ENCODE assay signal across 12 cellular contexts in the genomic region with DNA sequence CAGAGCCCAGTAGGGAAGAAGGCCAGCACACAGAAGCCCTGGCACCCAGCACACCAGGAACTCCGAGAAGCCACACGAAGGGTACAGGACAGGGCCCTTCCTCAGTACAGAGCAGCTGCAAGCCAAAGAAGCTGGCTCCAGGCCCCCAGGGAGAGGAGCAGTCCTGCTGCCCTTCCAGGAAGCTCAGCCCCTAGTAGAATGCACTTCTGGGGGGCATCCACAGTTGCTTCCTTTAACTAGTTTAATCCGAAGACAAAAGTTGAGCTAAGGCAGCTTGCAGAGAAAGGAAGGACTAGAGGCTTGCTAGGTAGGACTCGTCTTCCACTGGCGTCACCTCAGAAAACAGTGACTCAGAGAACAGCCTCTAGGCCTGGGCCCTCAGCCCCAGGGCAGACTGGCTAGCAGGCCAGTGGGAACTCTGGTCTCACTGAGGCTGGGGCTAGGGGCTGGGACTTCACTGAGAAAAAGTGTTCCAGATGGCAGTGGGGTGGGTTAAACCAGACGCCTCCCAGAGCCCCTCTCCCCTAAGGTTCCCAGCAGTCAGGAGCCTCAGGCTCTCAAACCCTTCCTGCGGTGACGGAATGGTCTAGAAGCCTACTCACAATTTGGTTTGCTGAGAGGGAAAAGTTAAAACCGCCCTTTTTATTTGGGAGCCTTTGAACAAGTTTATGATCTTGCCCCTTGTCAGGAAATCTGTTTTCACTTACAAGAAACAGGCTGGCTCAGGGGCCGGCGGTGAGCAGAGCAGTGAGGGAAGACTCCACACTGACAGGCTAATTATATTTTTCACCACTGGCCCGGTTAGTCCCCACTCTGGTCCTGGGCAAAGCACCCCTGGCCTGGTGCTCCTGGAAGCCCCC. TPM values are rescaled to one million over a fixed set of nuclear protein-coding genes. Genes with fewer than 3 reads are reported as not detected.
DNase-seq lines count a peak whose midpoint lies in the region; ATAC-seq and TF ChIP-seq lines count a peak whose summit lies in the region.
"Had no signal": no experiment of that assay in that cellular context is flagged by ENCODE, and none has a peak within 500 bp of the region (broad histone marks: within the 10 kb centered on the region; RNA-seq: fewer than 3 reads in every experiment).

No MANE protein-coding gene starts in this region.

- no peak overlapping the region for H3K23ac ChIP-seq in IMR-90 (ENCODE audit: low read depth, low read length)

- dilution Hi-C loops in IMR-90 (cut with HindIII; ENCODE audit: low sequenced_read_pairs, unreplicated experiment) = no loop called here

- H2AK9ac ChIP-seq in IMR-90 (replicated peaks; ENCODE audit: low read depth, low read length, poor library complexity) = no peak overlapping the region

- H3K4me1 ChIP-seq in IMR-90 (ENCODE audit: control insufficient read depth, insufficient read depth, low read length) = no peaks in the 10 kb centered on the region
- H3K4me1 ChIP-seq in transverse colon = no peaks in the 10 kb centered on the region
- H3K4me1 ChIP-seq: left lung had no signal

- in situ Hi-C loops in IMR-90 (cut with MboI; ENCODE audit: low sequenced_read_pairs) = no loop called here
- in situ Hi-C loops in astrocyte of the spinal cord (cut with HindIII; ENCODE audit: low sequenced_read_pairs) = no loop called here
- in situ Hi-C loops in transverse colon (cut with MboI; ENCODE audit: low pct_ligation_motif_present in 1 of 4, low pct_unique_long_range_greater_than_20kb in 1 of 4, low sequenced_read_pairs in 3 of 4) = loop anchor here in 1 of 4 donors (10.0 kb wide), 1 partner anchor 216 kb away; no protein-coding TSS in a partner anchor

- no peak overlapping the region for H3K9ac ChIP-seq in IMR-90 (ENCODE audit: low read depth, low read length)

- no TSS peak for BruUV-seq in IMR-90 (replicated peaks; lab: Mats Ljungman, UMichigan)

- peak; percentile 61; the same call in 1 of the 2 replicates for ATAC-seq in IMR-90 (ENCODE audit: low read depth)
- ATAC-seq: T-helper 17 cell had no signal

- TF ChIP-seq CTCF in IMR-90 (conservative IDR thresholded peaks at IDR 0.05; ENCODE audit: low read depth, low read length) (no peak), astrocyte of the spinal cord (IDR thresholded peaks at IDR 0.05; ENCODE audit: low read depth, low read length) (no peak), transverse colon (IDR thresholded peaks at IDR 0.05) (no peak)

- no peak overlapping the region for H4K91ac ChIP-seq in IMR-90 (ENCODE audit: insufficient read depth, low read depth, low read length)

- H2BK5ac ChIP-seq in IMR-90 (ENCODE audit: low read depth, low read length, poor library complexity, severe bottlenecking) = no peak overlapping the region

- no peak for TF ChIP-seq RAD21 in IMR-90 (IDR thresholded peaks at IDR 0.05; ENCODE audit: low read length)

- H3K9me3 ChIP-seq in IMR-90 (ENCODE audit: control insufficient read depth, insufficient read depth, low read length) = no peaks in the 10 kb centered on the region
- no peaks in the 10 kb centered on the region for H3K9me3 ChIP-seq in transverse colon
- H3K9me3 ChIP-seq: left lung had no signal

- no peak for TF ChIP-seq POLR2A in IMR-90 (IDR thresholded peaks at IDR 0.05; ENCODE audit: low read depth, low read length)
- TF ChIP-seq POLR2A in transverse colon (IDR thresholded peaks at IDR 0.05) = no peak

- H3K27me3 ChIP-seq in IMR-90 (ENCODE audit: control insufficient read depth, insufficient read depth, low read length) (no peaks in the 10 kb centered on the region; the same call in 1 of the 2 replicates), transverse colon (no peaks in the 10 kb centered on the region)
- H3K27me3 ChIP-seq: left lung had no signal

- no peak overlapping the region for H3K4me3 ChIP-seq in IMR-90 (ENCODE audit: insufficient read depth, low read depth, low read length)
- no peak overlapping the region for H3K4me3 ChIP-seq in astrocyte of the spinal cord (ENCODE audit: low read depth, low read length)
- peak overlapping the region in 1 of 4 donors; percentile 27 for H3K4me3 ChIP-seq in transverse colon
- H3K4me3 ChIP-seq: coronary artery, left lung had no signal

- H4K20me1 ChIP-seq in IMR-90 (ENCODE audit: insufficient read depth, low read length) = no peaks in the 10 kb centered on the region; the same call in 1 of the 2 replicates

- no peak overlapping the region for H2AK5ac ChIP-seq in IMR-90 (ENCODE audit: low read depth, low read length)

- H4K5ac ChIP-seq in IMR-90 (ENCODE audit: low read depth, low read length) = no peak overlapping the region

- intact Hi-C loops in IMR-90 (cut with micrococcal nuclease) = no loop called here
- intact Hi-C loops in transverse colon (cut with DNase I; ENCODE audit: low total_unique reads) = no loop called here

- H3K18ac ChIP-seq in IMR-90 (ENCODE audit: low read depth, low read length) = no peak overlapping the region

- no peak overlapping the region for H3K4ac ChIP-seq in IMR-90 (ENCODE audit: low read depth, low read length)

- H3K79me1 ChIP-seq in IMR-90 (ENCODE audit: low read depth in 1 of 2, low read length in 2 of 2) = no peaks in the 10 kb centered on the region

- H2BK15ac ChIP-seq in IMR-90 (ENCODE audit: low read depth, low read length) = no peak overlapping the region

- no peak overlapping the region for H4K8ac ChIP-seq in IMR-90 (ENCODE audit: low read depth in 2 of 2, low read length in 2 of 2)

- H3K9me1 ChIP-seq in IMR-90 (ENCODE audit: insufficient read depth, low read length) = peaks cover 3% of the 10 kb centered on the region; the same call in 1 of the 2 replicates

- H3K14ac ChIP-seq in IMR-90 (replicated peaks; ENCODE audit: low read depth, low read length) = no peak overlapping the region

- H3K27ac ChIP-seq in IMR-90 (ENCODE audit: insufficient read depth, low read length) (no peak overlapping the region), transverse colon (peak overlapping the region; percentile 15 to 59 (median 46))
- H3K27ac ChIP-seq: coronary artery, left lung had no signal

- H3K36me3 ChIP-seq in IMR-90 (ENCODE audit: control insufficient read depth, insufficient read depth, low read length) (peaks cover 2% of the 10 kb centered on the region; the same call in 1 of the 2 replicates), transverse colon (no peaks in the 10 kb centered on the region)
- H3K36me3 ChIP-seq: left lung had no signal

- DNase-seq in IMR-90 = peak; percentile 30
- peak; percentile 37 for DNase-seq in astrocyte of the spinal cord (ENCODE audit: low read depth, low spot score)
- DNase-seq in islet precursor cell = peak; percentile 79
- no peak for DNase-seq in transverse colon
- no peak for DNase-seq in NK-92 (lab: John Stamatoyannopoulos, UW; ENCODE audit: unreplicated experiment)
- no peak for DNase-seq in NCI-H748 treated with DMSO at 0.1 percent for 48 hours (lab: John Stamatoyannopoulos, UW)
- DNase-seq in activated CD4-positive, alpha-beta T cell treated with anti-CD3 and anti-CD28 coated beads for 48 hours = no peak
- DNase-seq: activated effector memory CD4-positive, alpha-beta T cell treated with anti-CD3 and anti-CD28 coated beads, Interleukin-2, amount 50 U/mL, for 16 hours; left lung; NCI-H2081; T-helper 17 cell had no signal

- no peak overlapping the region for H3K4me2 ChIP-seq in IMR-90 (ENCODE audit: low read depth, low read length)

- CTCF ChIA-PET in IMR-90 (lab: Yijun Ruan, JAX) = no interaction called here

- WGBS in IMR-90 (ENCODE audit: extremely low coverage in 2 of 2, insufficient read length in 1 of 2), 2 experiments = 70% methylated on average over 2 of the region's 12 CpGs; no CpG with 5 or more reads in 1 of the 2 experiments
- 70 to 75% methylated on average over 2 to 12 of the region's 12 CpGs for WGBS in transverse colon (ENCODE audit: low coverage in 1 of 2), 2 donors

- POLR2A ChIA-PET in IMR-90 (lab: Charles Lee; ENCODE audit: unreplicated experiment) = no interaction called here

- H2BK20ac ChIP-seq in IMR-90 (ENCODE audit: low read depth, low read length) = no peak overlapping the region

- TF ChIP-seq EP300 in transverse colon (IDR thresholded peaks at IDR 0.05; ENCODE audit: low read depth) = no peak

- H3K56ac ChIP-seq in IMR-90 (ENCODE audit: extremely low read depth, insufficient read depth, low read length) = no peak overlapping the region

- H2BK120ac ChIP-seq in IMR-90 (ENCODE audit: low read depth, low read length) = no peak overlapping the region

- H2AFZ ChIP-seq in IMR-90 (replicated peaks; ENCODE audit: low read length, poor library complexity) = no peak overlapping the region

TF ChIP-seq in IMR-90, 13 proteins besides CTCF, POLR2A, EP300 and RAD21 (continues in another document):
- TF ChIP-seq BHLHE40 (IDR thresholded peaks at IDR 0.05; ENCODE audit: low read depth, low read length) (no peak), RCOR1 (IDR thresholded peaks at IDR 0.05; ENCODE audit: insufficient replicate concordance, low read length) (no peak), MXI1 (IDR thresholded peaks at IDR 0.05; ENCODE audit: borderline replicate concordance, low read depth, low read length) (no peak), SMC3 (IDR thresholded peaks at IDR 0.05; ENCODE audit: low read depth, low read length) (no peak), CEBPB (IDR thresholded peaks at IDR 0.05; ENCODE audit: low read depth, low read length) (no peak), MAZ (IDR thresholded peaks at IDR 0.05; ENCODE audit: borderline replicate concordance, low read depth, low read length) (no peak), RFX5 (IDR thresholded peaks at IDR 0.05; ENCODE audit: low read depth, low read length) (no peak), NFE2L2 (IDR thresholded peaks at IDR 0.05; ENCODE audit: low read depth, low read length) (no peak), MAFK (IDR thresholded peaks at IDR 0.05; ENCODE audit: low read depth, low read length) (no peak), CHD1 (IDR thresholded peaks at IDR 0.05; ENCODE audit: low read depth, low read length) (no peak)
- TF ChIP-seq, protein P1, sequence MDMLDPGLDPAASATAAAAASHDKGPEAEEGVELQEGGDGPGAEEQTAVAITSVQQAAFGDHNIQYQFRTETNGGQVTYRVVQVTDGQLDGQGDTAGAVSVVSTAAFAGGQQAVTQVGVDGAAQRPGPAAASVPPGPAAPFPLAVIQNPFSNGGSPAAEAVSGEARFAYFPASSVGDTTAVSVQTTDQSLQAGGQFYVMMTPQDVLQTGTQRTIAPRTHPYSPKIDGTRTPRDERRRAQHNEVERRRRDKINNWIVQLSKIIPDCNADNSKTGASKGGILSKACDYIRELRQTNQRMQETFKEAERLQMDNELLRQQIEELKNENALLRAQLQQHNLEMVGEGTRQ (IDR thresholded peaks at IDR 0.05; ENCODE audit: low read depth, low read length) = no peak

RNA-seq across cellular contexts. Expression of a gene that starts 41.4 kb away (rescaled TPM):
- total RNA-seq in IMR-90 (2012; rRNA removed) (12,144 and 15,732 TPM in 2 replicates), transverse colon (1,000 to 10,000 TPM; 2,099 to 4,882 (median 4,009) TPM)
- polyA plus RNA-seq in IMR-90 (2012; rRNA removed) = 10,271 and 10,907 TPM in 2 replicates
- polyA plus RNA-seq in IMR-90 (2012; cell fraction: cytosol; rRNA removed) = 46,606 and 47,328 TPM in 2 replicates
- polyA plus RNA-seq in IMR-90 (2012; cell fraction: nucleus; rRNA removed; ENCODE audit: low replicate concordance) = 8,917 and 28,399 TPM in 2 replicates

RNA-seq across cellular contexts. Expression of a gene that starts 57.0 kb away (rescaled TPM):
- total RNA-seq in IMR-90 (2012; rRNA removed) (0.18 and 0.28 TPM in 2 replicates), transverse colon (10 to 100 TPM in 2 of 4 donors, 1 to 10 TPM in 2; 2.3 to 36.4 (median 17.2) TPM)
- polyA plus RNA-seq in IMR-90 (2012; rRNA removed) = 0.84 and 1.1 TPM in 2 replicates
- 0.22 and 0.96 TPM in 2 replicates for polyA plus RNA-seq in IMR-90 (2012; cell fraction: cytosol; rRNA removed)
- 2.6 and 6.7 TPM in 2 replicates for polyA plus RNA-seq in IMR-90 (2012; cell fraction: nucleus; rRNA removed; ENCODE audit: low replicate concordance)

Comparison
In these comparisons a context has a peak if more than half of its experiments do, and no peak if none do; other contexts are left out.
1. DNase-seq: peak in IMR-90 (single experiment), astrocyte of the spinal cord (single experiment) and islet precursor cell (single experiment); none in transverse colon (single experiment), NK-92 (single experiment), NCI-H748 treated with DMSO at 0.1 percent for 48 hours (single experiment) and activated CD4-positive, alpha-beta T cell treated with anti-CD3 and anti-CD28 coated beads for 48 hours (single experiment).